Comparison of ENCODE assay signal across 1 cellular context in the genomic region with DNA sequence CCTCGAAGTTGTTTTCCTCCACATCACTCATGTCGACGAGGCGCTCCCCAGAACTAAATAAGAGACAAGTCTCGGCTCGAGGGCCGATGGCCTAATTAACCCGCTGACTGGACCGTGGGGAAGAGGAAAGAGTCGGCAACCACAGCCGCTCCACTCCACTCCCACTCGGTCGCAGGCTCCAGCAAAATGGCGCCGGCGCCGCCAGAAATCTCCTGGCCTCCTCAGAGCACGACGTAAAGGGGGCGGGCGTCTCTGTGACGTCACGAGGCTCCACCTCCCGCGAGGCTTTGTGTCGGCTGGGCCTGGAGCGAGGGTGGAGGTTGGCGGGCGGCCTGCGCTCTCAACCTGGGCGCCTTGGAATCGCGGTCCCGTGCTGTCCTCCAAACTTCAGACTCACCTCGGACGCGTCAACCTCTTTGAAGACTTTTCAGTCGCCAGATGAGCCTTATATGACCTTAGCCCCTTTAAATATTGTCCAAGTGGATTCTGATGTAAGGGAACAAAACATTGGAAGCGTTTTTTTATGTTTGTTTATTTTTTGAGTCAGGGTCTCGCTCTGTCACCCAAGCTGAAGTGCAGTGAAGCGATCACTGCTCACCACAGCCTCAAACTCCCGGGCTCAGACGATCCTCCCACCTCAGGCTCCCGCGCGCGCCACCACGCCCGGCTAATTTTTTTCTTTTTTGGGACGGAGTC.
TF ChIP-seq lines count a peak whose summit lies in the region.

Gene TRA2A (minus strand): TSS at position 188 of the 696 bp plus-strand sequence. CDS start 157 bp downstream, at position 31.

TF ChIP-seq in IMR-90, 13 proteins besides CTCF, POLR2A, EP300 and RAD21 (continued from another document):
- TF ChIP-seq NFE2L2 (IDR thresholded peaks at IDR 0.05; ENCODE audit: low read depth, low read length) (no peak), MAZ (IDR thresholded peaks at IDR 0.05; ENCODE audit: borderline replicate concordance, low read depth, low read length) (peak; percentile 58; the same call in 1 of the 2 replicates)
TF ChIP-seq in IMR-90: peak in this region for 4.
